1 cellular context compared by ENCODE assay signal in the genomic region with DNA sequence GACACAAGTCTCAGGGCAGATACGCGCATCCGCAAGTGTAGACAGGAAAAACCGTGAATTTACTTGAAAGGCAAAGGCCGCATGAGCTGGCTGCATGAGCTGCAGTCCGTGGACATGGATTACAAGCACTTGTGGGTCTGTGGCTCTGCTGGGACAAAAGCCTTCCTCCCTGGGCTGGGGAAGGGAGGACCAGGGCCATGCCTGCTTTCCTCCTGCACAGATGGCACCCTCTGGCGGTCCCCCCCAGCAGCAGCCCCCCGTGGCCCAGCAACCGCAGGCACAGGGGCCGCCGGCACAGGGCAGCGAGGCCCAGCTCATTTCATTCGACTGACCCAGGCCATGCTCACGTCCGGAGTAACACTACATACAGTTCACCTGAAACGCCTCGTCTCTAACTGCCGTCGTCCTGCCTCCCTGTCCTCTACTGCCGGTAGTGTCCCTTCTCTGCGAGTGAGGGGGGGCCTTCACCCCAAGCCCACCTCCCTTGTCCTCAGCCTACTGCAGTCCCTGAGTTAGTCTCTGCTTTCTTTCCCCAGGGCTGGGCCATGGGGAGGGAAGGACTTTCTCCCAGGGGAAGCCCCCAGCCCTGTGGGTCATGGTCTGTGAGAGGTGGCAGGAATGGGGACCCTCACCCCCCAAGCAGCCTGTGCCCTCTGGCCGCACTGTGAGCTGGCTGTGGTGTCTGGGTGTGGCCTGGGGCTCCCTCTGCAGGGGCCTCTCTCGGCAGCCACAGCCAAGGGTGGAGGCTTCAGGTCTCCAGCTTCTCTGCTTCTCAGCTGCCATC.
TF ChIP-seq lines count a peak whose summit lies in the region.

No MANE protein-coding gene starts in this region.

TF ChIP-seq in HepG2, 621 proteins besides CTCF, POLR2A, EP300 and RAD21 (continued from another document):
- 0 out of 2 replicates have a peak, but pooled peaks have one; percentile 27 for TF ChIP-seq FOXO1 (CRISPR knock-in tag; IDR thresholded peaks at IDR 0.05)
- TF ChIP-seq ZNF20 (CRISPR knock-in tag; IDR thresholded peaks at IDR 0.05), result 0 out of 2 replicates have a peak, but pooled peaks have one; percentile 59
- TF ChIP-seq JUND (CRISPR knock-in tag; IDR thresholded peaks at IDR 0.05), result no peak
- TF ChIP-seq HNRNPL (IDR thresholded peaks at IDR 0.05; ENCODE audit: low read depth, low read length), result 0 out of 2 replicates have a peak, but pooled peaks have one; percentile 11
- 0 out of 2 replicates have a peak, but pooled peaks have one; percentile 26 for TF ChIP-seq ZFP82 (CRISPR knock-in tag; IDR thresholded peaks at IDR 0.05; ENCODE audit: borderline replicate concordance)
- TF ChIP-seq AGO1 (IDR thresholded peaks at IDR 0.05; ENCODE audit: low read depth, low read length, poor library complexity, severe bottlenecking), result peak; percentile 87
- TF ChIP-seq SMAD3 (CRISPR knock-in tag; IDR thresholded peaks at IDR 0.05), result no peak
- TF ChIP-seq, protein P1, sequence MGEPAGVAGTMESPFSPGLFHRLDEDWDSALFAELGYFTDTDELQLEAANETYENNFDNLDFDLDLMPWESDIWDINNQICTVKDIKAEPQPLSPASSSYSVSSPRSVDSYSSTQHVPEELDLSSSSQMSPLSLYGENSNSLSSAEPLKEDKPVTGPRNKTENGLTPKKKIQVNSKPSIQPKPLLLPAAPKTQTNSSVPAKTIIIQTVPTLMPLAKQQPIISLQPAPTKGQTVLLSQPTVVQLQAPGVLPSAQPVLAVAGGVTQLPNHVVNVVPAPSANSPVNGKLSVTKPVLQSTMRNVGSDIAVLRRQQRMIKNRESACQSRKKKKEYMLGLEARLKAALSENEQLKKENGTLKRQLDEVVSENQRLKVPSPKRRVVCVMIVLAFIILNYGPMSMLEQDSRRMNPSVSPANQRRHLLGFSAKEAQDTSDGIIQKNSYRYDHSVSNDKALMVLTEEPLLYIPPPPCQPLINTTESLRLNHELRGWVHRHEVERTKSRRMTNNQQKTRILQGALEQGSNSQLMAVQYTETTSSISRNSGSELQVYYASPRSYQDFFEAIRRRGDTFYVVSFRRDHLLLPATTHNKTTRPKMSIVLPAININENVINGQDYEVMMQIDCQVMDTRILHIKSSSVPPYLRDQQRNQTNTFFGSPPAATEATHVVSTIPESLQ (CRISPR knock-in tag; conservative IDR thresholded peaks at IDR 0.05), result no peak
- TF ChIP-seq, protein P2, sequence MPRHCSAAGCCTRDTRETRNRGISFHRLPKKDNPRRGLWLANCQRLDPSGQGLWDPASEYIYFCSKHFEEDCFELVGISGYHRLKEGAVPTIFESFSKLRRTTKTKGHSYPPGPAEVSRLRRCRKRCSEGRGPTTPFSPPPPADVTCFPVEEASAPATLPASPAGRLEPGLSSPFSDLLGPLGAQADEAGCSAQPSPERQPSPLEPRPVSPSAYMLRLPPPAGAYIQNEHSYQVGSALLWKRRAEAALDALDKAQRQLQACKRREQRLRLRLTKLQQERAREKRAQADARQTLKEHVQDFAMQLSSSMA (CRISPR knock-in tag; IDR thresholded peaks at IDR 0.05), result no peak
- TF ChIP-seq, protein P3, sequence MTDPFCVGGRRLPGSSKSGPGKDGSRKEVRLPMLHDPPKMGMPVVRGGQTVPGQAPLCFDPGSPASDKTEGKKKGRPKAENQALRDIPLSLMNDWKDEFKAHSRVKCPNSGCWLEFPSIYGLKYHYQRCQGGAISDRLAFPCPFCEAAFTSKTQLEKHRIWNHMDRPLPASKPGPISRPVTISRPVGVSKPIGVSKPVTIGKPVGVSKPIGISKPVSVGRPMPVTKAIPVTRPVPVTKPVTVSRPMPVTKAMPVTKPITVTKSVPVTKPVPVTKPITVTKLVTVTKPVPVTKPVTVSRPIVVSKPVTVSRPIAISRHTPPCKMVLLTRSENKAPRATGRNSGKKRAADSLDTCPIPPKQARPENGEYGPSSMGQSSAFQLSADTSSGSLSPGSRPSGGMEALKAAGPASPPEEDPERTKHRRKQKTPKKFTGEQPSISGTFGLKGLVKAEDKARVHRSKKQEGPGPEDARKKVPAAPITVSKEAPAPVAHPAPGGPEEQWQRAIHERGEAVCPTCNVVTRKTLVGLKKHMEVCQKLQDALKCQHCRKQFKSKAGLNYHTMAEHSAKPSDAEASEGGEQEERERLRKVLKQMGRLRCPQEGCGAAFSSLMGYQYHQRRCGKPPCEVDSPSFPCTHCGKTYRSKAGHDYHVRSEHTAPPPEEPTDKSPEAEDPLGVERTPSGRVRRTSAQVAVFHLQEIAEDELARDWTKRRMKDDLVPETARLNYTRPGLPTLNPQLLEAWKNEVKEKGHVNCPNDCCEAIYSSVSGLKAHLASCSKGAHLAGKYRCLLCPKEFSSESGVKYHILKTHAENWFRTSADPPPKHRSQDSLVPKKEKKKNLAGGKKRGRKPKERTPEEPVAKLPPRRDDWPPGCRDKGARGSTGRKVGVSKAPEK (CRISPR knock-in tag; IDR thresholded peaks at IDR 0.05; ENCODE audit: borderline replicate concordance), result no peak
- no peak for TF ChIP-seq DPF2 (CRISPR knock-in tag; IDR thresholded peaks at IDR 0.05; ENCODE audit: borderline replicate concordance, low read depth)
- TF ChIP-seq, protein P4, sequence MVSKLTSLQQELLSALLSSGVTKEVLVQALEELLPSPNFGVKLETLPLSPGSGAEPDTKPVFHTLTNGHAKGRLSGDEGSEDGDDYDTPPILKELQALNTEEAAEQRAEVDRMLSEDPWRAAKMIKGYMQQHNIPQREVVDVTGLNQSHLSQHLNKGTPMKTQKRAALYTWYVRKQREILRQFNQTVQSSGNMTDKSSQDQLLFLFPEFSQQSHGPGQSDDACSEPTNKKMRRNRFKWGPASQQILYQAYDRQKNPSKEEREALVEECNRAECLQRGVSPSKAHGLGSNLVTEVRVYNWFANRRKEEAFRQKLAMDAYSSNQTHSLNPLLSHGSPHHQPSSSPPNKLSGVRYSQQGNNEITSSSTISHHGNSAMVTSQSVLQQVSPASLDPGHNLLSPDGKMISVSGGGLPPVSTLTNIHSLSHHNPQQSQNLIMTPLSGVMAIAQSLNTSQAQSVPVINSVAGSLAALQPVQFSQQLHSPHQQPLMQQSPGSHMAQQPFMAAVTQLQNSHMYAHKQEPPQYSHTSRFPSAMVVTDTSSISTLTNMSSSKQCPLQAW (CRISPR knock-in tag; IDR thresholded peaks at IDR 0.05), result 0 out of 2 replicates have a peak, but pooled peaks have one; percentile 22
- 0 out of 2 replicates have a peak, but pooled peaks have one; percentile 25 for TF ChIP-seq ZNF777 (CRISPR knock-in tag; IDR thresholded peaks at IDR 0.05)
- TF ChIP-seq KDM6A (CRISPR knock-in tag; IDR thresholded peaks at IDR 0.05; ENCODE audit: low read depth), result peak; percentile 36; the same call in 1 of the 2 replicates
- peak; percentile 22 for TF ChIP-seq STAG1 (CRISPR knock-in tag; IDR thresholded peaks at IDR 0.05)
- peak; percentile 87 for TF ChIP-seq RBFOX2 (IDR thresholded peaks at IDR 0.05; ENCODE audit: low read depth, low read length)
- TF ChIP-seq, protein P5, sequence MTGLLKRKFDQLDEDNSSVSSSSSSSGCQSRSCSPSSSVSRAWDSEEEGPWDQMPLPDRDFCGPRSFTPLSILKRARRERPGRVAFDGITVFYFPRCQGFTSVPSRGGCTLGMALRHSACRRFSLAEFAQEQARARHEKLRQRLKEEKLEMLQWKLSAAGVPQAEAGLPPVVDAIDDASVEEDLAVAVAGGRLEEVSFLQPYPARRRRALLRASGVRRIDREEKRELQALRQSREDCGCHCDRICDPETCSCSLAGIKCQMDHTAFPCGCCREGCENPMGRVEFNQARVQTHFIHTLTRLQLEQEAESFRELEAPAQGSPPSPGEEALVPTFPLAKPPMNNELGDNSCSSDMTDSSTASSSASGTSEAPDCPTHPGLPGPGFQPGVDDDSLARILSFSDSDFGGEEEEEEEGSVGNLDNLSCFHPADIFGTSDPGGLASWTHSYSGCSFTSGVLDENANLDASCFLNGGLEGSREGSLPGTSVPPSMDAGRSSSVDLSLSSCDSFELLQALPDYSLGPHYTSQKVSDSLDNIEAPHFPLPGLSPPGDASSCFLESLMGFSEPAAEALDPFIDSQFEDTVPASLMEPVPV (CRISPR knock-in tag; IDR thresholded peaks at IDR 0.05), result peak; percentile 47; the same call in 1 of the 2 replicates
